Comparison of ENCODE assay signal across 10 cellular contexts in the genomic region with DNA sequence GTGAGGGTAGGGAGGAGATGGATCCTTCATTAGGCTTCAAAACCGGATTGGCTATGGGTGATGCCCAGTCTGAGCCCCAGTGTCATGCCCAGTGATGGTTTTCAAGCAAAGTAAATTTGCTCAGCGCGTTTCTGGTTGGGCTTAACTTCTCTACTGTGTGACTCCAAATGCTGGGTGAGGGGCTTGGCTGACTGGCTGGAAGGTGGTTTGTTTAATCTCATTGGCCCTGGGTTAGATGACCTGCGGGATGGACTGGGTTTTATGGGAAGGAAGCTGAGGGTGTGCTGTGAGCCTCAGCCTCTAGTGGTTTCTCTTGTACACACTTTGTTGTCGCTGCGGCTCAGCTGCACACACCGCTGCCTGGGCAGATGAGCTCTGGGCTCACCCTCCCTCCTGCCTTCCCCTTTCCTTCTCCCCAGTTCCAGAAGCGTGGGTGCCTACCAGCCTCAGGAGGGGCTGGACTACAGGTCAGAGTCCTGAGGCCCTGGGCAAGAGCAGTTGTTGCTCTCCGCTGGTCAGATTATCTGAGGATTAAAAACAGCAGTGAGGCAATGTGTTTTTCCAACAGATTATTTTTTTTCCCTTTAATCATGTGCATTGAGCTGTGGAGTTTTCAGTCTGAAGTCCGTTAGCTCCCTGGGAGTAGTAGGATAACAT. TPM values are rescaled to one million over a fixed set of nuclear protein-coding genes. Genes with fewer than 3 reads are reported as not detected.
DNase-seq lines count a peak whose midpoint lies in the region; ATAC-seq and TF ChIP-seq lines count a peak whose summit lies in the region.
"Had no signal": no experiment of that assay in that cellular context is flagged by ENCODE, and none has a peak within 500 bp of the region (broad histone marks: within the 10 kb centered on the region; RNA-seq: fewer than 3 reads in every experiment).

No MANE protein-coding gene starts in this region.

- H3K4me1 ChIP-seq in esophagus (ENCODE audit: control insufficient read depth in 2 of 2, insufficient read depth in 2 of 2, low read length in 1 of 2) (peaks cover 3 to 9% of the 10 kb centered on the region in 2 donors), foreskin keratinocyte (no peaks in the 10 kb centered on the region)

- no peak overlapping the region for H3K4me3 ChIP-seq in esophagus (ENCODE audit: low read depth in 1 of 2, low read length in 2 of 2)

- WGBS in esophagus, 2 donors: 60 to 68% methylated on average over 10 of the region's 10 CpGs

- 0 out of 2 replicates have a peak, but pooled peaks have one; percentile 13 for TF ChIP-seq CTCF in GM12874 (IDR thresholded peaks at IDR 0.05; ENCODE audit: insufficient read depth, low read depth, low read length)
- TF ChIP-seq CTCF in foreskin keratinocyte (conservative IDR thresholded peaks at IDR 0.05): no peak

- no peaks in the 10 kb centered on the region for H3K36me3 Mint-ChIP-seq in effector memory CD8-positive, alpha-beta T cell (ENCODE audit: insufficient read depth)

- H3K36me3 ChIP-seq in esophagus (ENCODE audit: control insufficient read depth in 2 of 2, insufficient read depth in 2 of 2, low read length in 1 of 2): no peaks in the 10 kb centered on the region

- peaks cover 0 to 31% of the 10 kb centered on the region in 2 donors for H3K4me1 Mint-ChIP-seq in effector memory CD8-positive, alpha-beta T cell (ENCODE audit: low read depth in 2 of 2)

- no peaks in the 10 kb centered on the region for H3K27me3 Mint-ChIP-seq in effector memory CD8-positive, alpha-beta T cell

- peak overlapping the region in 1 of 2 donors; percentile 8 for H3K27ac Mint-ChIP-seq in effector memory CD8-positive, alpha-beta T cell

- H3K27me3 ChIP-seq in esophagus (ENCODE audit: control insufficient read depth in 1 of 2, insufficient read depth in 2 of 2, low read length in 2 of 2) (no peaks in the 10 kb centered on the region), foreskin keratinocyte (no peaks in the 10 kb centered on the region)

- H3K27ac ChIP-seq in esophagus (ENCODE audit: low read depth in 2 of 2, low read length in 1 of 2) (peak overlapping the region; percentile 22 to 25), foreskin keratinocyte (no peak overlapping the region)

- DNase-seq in NCI-H69 (lab: John Stamatoyannopoulos, UW) (peak; percentile 2), posterior vena cava (ENCODE audit: low spot score) (peak; percentile 63), foreskin keratinocyte (no peak)
- no peak for DNase-seq in effector memory CD8-positive, alpha-beta T cell
- DNase-seq: DMS53, H7, NCI-H2081 treated with DMSO at 0.1 percent for 48 hours had no signal

- no peaks in the 10 kb centered on the region for H3K9me3 ChIP-seq in esophagus (ENCODE audit: control insufficient read depth in 2 of 2, insufficient read depth in 1 of 2, low read depth in 1 of 2, low read length in 1 of 2)

- ATAC-seq in foreskin keratinocyte (no peak), GM19397 (IDR thresholded peaks at IDR 0.05; ENCODE audit: unreplicated experiment) (no peak)
- ATAC-seq in effector memory CD8-positive, alpha-beta T cell (replicated peaks): no peak

- H3K4me3 Mint-ChIP-seq in effector memory CD8-positive, alpha-beta T cell: no peak overlapping the region

- intact Hi-C loops in posterior vena cava (cut with DNase I): no loop called here

- H3K9me3 Mint-ChIP-seq in effector memory CD8-positive, alpha-beta T cell: no peaks in the 10 kb centered on the region

RNA-seq across cellular contexts. Expression of gene PDIA5, which starts 18.6 kb away (rescaled TPM):
- polyA plus RNA-seq in esophagus: 1 to 10 TPM; 3.1 to 5.9 TPM
- 10 to 100 TPM; 29.5 to 29.6 TPM for total RNA-seq in posterior vena cava
- 27.2 and 29.2 TPM in 2 replicates for total RNA-seq in foreskin keratinocyte
- 25.6 and 27.9 TPM in 2 replicates for polyA plus RNA-seq in foreskin keratinocyte

RNA-seq across cellular contexts. Expression of gene SEMA5B, which starts 57.9 kb away (rescaled TPM):
- polyA plus RNA-seq in esophagus (under 1 TPM; 0.19 to 0.28 TPM), foreskin keratinocyte (not detected in 2 replicates)
- total RNA-seq in posterior vena cava (1 to 10 TPM in 1 of 2 donors, under 1 TPM in 1; 0.93 to 1.3 TPM), foreskin keratinocyte (not detected in 2 replicates)

Comparison
In these comparisons a context has a peak if more than half of its experiments do, and no peak if none do; other contexts are left out.
1. DNase-seq: peak in NCI-H69 (single experiment) and posterior vena cava (single experiment); none in foreskin keratinocyte (0 of 2) and effector memory CD8-positive, alpha-beta T cell (0 of 3).